25 cellular contexts compared by ENCODE assay signal in the genomic region with DNA sequence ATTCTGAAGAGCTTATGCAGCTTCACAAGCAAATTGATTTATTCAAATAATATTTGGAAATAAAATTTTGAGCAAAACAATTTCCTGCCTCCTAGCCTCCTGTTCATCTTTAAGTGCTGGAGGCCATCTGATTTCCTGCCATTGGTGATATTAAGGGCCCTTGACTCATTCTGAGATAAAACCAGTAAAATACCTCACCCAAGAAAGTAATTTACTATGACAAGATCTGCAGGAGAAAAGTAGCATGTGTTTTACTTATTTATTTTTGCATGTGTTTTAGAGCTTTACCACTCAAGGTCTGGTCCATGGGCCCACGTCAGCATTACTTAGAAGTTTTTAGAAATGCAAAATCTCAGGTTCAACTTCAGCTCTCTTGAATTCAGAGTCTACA.
A peak's percentile ranks its signal among the peaks of the same experiment; 100 is the strongest.
DNase-seq lines count a peak whose midpoint lies in the region; ATAC-seq and TF ChIP-seq lines count a peak whose summit lies in the region.
"Had no signal": no experiment of that assay in that cellular context is flagged by ENCODE, and none has a peak within 500 bp of the region (broad histone marks: within the 10 kb centered on the region; RNA-seq: fewer than 3 reads in every experiment).

No MANE protein-coding gene starts in this region.

- POLR2A ChIA-PET in PC-3 (lab: Charles Lee; ENCODE audit: unreplicated experiment), result no interaction called here

- peaks cover 10% of the 10 kb centered on the region for H3K36me3 Mint-ChIP-seq in osteocyte (ENCODE audit: unreplicated experiment)
- H3K36me3 Mint-ChIP-seq: CD4-positive, CD25-positive, alpha-beta regulatory T cell had no signal

- H3K4me3 ChIP-seq in GM23248 (no peak overlapping the region), PC-3 (ENCODE audit: low read length) (no peak overlapping the region), astrocyte of the spinal cord (ENCODE audit: low read depth, low read length) (no peak overlapping the region), right atrium auricular region (no peak overlapping the region)

- CTCF ChIA-PET in PC-3 (lab: Charles Lee), result interaction anchor here (0.6 to 1.2 kb wide), 2 partner anchors 10 to 63 kb away, joined by 3 to 4 read pairs; no protein-coding TSS in a partner anchor

- H3K27me3 ChIP-seq in GM23248 (replicated peaks; ENCODE audit: insufficient read depth) (no peaks in the 10 kb centered on the region), PC-3 (ENCODE audit: low read length) (no peaks in the 10 kb centered on the region), right atrium auricular region (no peaks in the 10 kb centered on the region)

- WGBS in GM23248 (ENCODE audit: low coverage in 1 of 2, low lambda C conversion rate in 2 of 2, missing lambda C conversion rate in 2 of 2), 2 experiments, result 91 to 100% methylated on average over 1 of the region's 1 CpG

- peaks cover 55% of the 10 kb centered on the region for H3K4me1 Mint-ChIP-seq in osteocyte (ENCODE audit: unreplicated experiment)
- H3K4me1 Mint-ChIP-seq: CD4-positive, CD25-positive, alpha-beta regulatory T cell had no signal

- TF ChIP-seq CTCF in PC-3 (conservative IDR thresholded peaks at IDR 0.05; ENCODE audit: low read depth, low read length), result no peak
- no peak for TF ChIP-seq CTCF in astrocyte of the spinal cord (IDR thresholded peaks at IDR 0.05; ENCODE audit: low read depth, low read length)
- no peak for TF ChIP-seq CTCF in osteocyte (IDR thresholded peaks at IDR 0.05)
- TF ChIP-seq CTCF in right atrium auricular region (IDR thresholded peaks at IDR 0.05), result no peak

- intact Hi-C loops in PC-3 (cut with micrococcal nuclease), result loop anchor here (10.0 kb wide), 1 partner anchor 51 kb away; no protein-coding TSS in a partner anchor

- ATAC-seq in PC-3 (peak; percentile 71), GM19452 (IDR thresholded peaks at IDR 0.05; ENCODE audit: unreplicated experiment) (no peak)
- ATAC-seq: Panc1 had no signal

- H3K27me3 Mint-ChIP-seq in osteocyte (ENCODE audit: unreplicated experiment), result no peaks in the 10 kb centered on the region

- H2AFZ ChIP-seq in GM23248, result no peak overlapping the region
- H2AFZ ChIP-seq in PC-3 (ENCODE audit: low read length), result no peak overlapping the region

- peaks cover 34% of the 10 kb centered on the region for H3F3A ChIP-seq in GM23248 (ENCODE audit: insufficient read depth)
- H3F3A ChIP-seq in PC-3 (ENCODE audit: low read length, unreplicated experiment), result peaks cover 7% of the 10 kb centered on the region

- no peak overlapping the region for H3K4me3 Mint-ChIP-seq in osteocyte (ENCODE audit: unreplicated experiment)
- H3K4me3 Mint-ChIP-seq: CD4-positive, CD25-positive, alpha-beta regulatory T cell; H9 had no signal

- H3K27ac Mint-ChIP-seq in osteocyte (ENCODE audit: unreplicated experiment), result peak overlapping the region; percentile 75
- H3K27ac Mint-ChIP-seq: H9 had no signal

- H4K20me1 ChIP-seq in GM23248 (ENCODE audit: insufficient read depth) (no peaks in the 10 kb centered on the region), PC-3 (ENCODE audit: low read length) (no peaks in the 10 kb centered on the region)

- H3K79me2 ChIP-seq in GM23248 (ENCODE audit: insufficient read depth), result peaks cover 24% of the 10 kb centered on the region; the same call in 1 of the 2 replicates
- H3K79me2 ChIP-seq in PC-3 (ENCODE audit: low read length), result no peaks in the 10 kb centered on the region

- peak; percentile 35 for DNase-seq in GM23248
- DNase-seq in PC-3, result peak; percentile 57
- DNase-seq in astrocyte of the spinal cord (ENCODE audit: low read depth, low spot score), result peak; percentile 19
- DNase-seq in osteocyte (ENCODE audit: extremely low spot score, unreplicated experiment), result no peak
- DNase-seq in right atrium auricular region (ENCODE audit: low spot score), result no peak
- no peak for DNase-seq in AG20443 (ENCODE audit: low spot score)
- DNase-seq in MV-4-11 (lab: John Stamatoyannopoulos, UW), result no peak
- DNase-seq: Caco-2; CD4-positive, CD25-positive, alpha-beta regulatory T cell; DMS 273 treated with DMSO at 0.1 percent for 48 hours; DND-41; GDM1; H9; Karpas-422; NCI-H1048; NCI-H1436 treated with DMSO at 0.1 percent for 48 hours; NCI-H2029; NCI-H2227 treated with DMSO at 0.1 percent for 48 hours; NCI-H524; NCI-H774; NK-92 treated with Interleukin-12 subunit alpha and Interleukin-12 subunit beta, amount 100 ng/mL, for 24 hours; SIG-M5; T-helper 1 cell had no signal

- no TSS peak for BruUV-seq in PC-3 (replicated peaks; lab: Mats Ljungman, UMichigan)

- H3K4me1 ChIP-seq in GM23248 (ENCODE audit: insufficient read depth), result peaks cover 41% of the 10 kb centered on the region
- peaks cover 31% of the 10 kb centered on the region for H3K4me1 ChIP-seq in PC-3 (ENCODE audit: insufficient read depth, low read length)
- H3K4me1 ChIP-seq in right atrium auricular region, result peaks cover 0 to 27% of the 10 kb centered on the region in 2 donors
- H3K4me1 ChIP-seq: Caco-2 had no signal

- H3K27ac ChIP-seq in GM23248, result 0 out of 2 replicates have a peak overlapping the region, but pooled peaks have one; percentile 4
- H3K27ac ChIP-seq in PC-3 (ENCODE audit: low read length), result peak overlapping the region; percentile 78
- H3K27ac ChIP-seq in right atrium auricular region, result no peak overlapping the region

- H3K9me3 ChIP-seq in GM23248 (ENCODE audit: low read depth) (no peaks in the 10 kb centered on the region), PC-3 (ENCODE audit: low read length) (no peaks in the 10 kb centered on the region), right atrium auricular region (no peaks in the 10 kb centered on the region)
- H3K9me3 ChIP-seq: Caco-2 had no signal

- H3K9ac ChIP-seq in GM23248 (no peak overlapping the region), PC-3 (ENCODE audit: low read length) (no peak overlapping the region)

- H3K4me2 ChIP-seq in GM23248 (ENCODE audit: unreplicated experiment) (peak overlapping the region; percentile 18), PC-3 (ENCODE audit: low read length) (peak overlapping the region; percentile 50)

- in situ Hi-C loops in GM23248 (cut with MboI), result no loop called here
- in situ Hi-C loops in astrocyte of the spinal cord (cut with HindIII; ENCODE audit: low sequenced_read_pairs), result no loop called here

- H3K9me2 ChIP-seq in GM23248 (ENCODE audit: insufficient read depth) (no peaks in the 10 kb centered on the region), PC-3 (replicated peaks; ENCODE audit: low read length) (no peaks in the 10 kb centered on the region)

- H3K9me3 Mint-ChIP-seq in osteocyte (ENCODE audit: unreplicated experiment), result peaks cover 12% of the 10 kb centered on the region

- H3K36me3 ChIP-seq in GM23248 (ENCODE audit: low read depth) (no peaks in the 10 kb centered on the region), PC-3 (ENCODE audit: low read depth, low read length) (no peaks in the 10 kb centered on the region), right atrium auricular region (no peaks in the 10 kb centered on the region)

Comparison
In these comparisons a context has a peak if more than half of its experiments do, and no peak if none do; other contexts are left out.
1. DNase-seq: peak in GM23248 (single experiment), PC-3 (single experiment) and astrocyte of the spinal cord (single experiment); none in osteocyte (single experiment), right atrium auricular region (single experiment), AG20443 (single experiment) and MV-4-11 (single experiment).
2. H3K27ac ChIP-seq: peak in GM23248 (single experiment) and PC-3 (single experiment); none in right atrium auricular region (0 of 2).